In the genomic region with DNA sequence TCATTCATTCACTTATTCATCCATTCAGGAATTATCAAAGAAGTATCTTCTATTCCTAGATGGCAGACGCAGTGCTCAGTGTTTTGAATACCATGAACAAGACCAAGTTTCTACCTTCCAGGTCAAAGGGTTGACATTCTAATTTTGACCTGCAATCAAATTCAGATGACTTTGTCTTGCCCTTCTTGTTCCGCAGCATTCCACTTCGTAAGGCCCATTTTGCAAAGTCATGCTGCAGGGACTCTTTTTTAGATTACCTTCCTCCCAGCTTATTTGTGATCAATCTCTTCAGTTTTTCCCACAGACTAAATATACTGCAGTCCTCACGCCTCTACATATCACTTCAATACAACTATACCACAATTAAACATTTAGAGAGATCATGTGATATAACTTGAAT, we compare ENCODE assay signal across 1 cellular context.
TF ChIP-seq lines count a peak whose summit lies in the region.

No MANE protein-coding gene starts in this region.

TF ChIP-seq in HCT116, 20 proteins besides CTCF, POLR2A, EP300 and RAD21:
- TF ChIP-seq SP1 (IDR thresholded peaks at IDR 0.05; ENCODE audit: low read depth) (0 out of 2 replicates have a peak, but pooled peaks have one; percentile 25), SRF (IDR thresholded peaks at IDR 0.05; ENCODE audit: low read depth) (no peak)
TF ChIP-seq in HCT116: peak in this region for 1.
